Comparison of ENCODE assay signal across 8 cellular contexts in genomic region chr7:157302314-157302711, GRCh38. TPM values are rescaled to one million over a fixed set of nuclear protein-coding genes. Genes with fewer than 3 reads are reported as not detected.
DNase-seq lines count a peak whose midpoint lies in the region; ATAC-seq and TF ChIP-seq lines count a peak whose summit lies in the region.

No MANE protein-coding gene starts in this region.

- no peak overlapping the region for H3K18ac ChIP-seq in trophoblast cell (ENCODE audit: low read length)

- no peak overlapping the region for H3K14ac ChIP-seq in trophoblast cell (ENCODE audit: low read length)

- intact Hi-C loops in activated CD4-positive, alpha-beta T cell treated with anti-CD3 and anti-CD28 coated beads, Interleukin-2, amount 10 ng/mL, durations not matched to agents 24 days and 14 days (cut with micrococcal nuclease), result loop anchor here (1.0 to 10.0 kb wide), 2 partner anchors 35 to 192 kb away; partner anchors contain the start of gene DNAJB6
- intact Hi-C loops in dorsolateral prefrontal cortex (cut with DNase I), result no loop called here

- H3K9me3 ChIP-seq in trophoblast cell (ENCODE audit: insufficient read depth, low read depth, low read length), result peaks cover 10% of the 10 kb centered on the region

- no peak overlapping the region for H3K4me2 ChIP-seq in trophoblast cell (ENCODE audit: low read length)

- H3K36me3 Mint-ChIP-seq in activated CD4-positive, alpha-beta T cell treated with anti-CD3 and anti-CD28 coated beads, Interleukin-2, amount 10 ng/mL, durations not matched to agents 24 days and 14 days (ENCODE audit: low read depth), result no peaks in the 10 kb centered on the region

- H4K12ac ChIP-seq in trophoblast cell (ENCODE audit: low read depth, low read length), result no peak overlapping the region

- H3K79me1 ChIP-seq in trophoblast cell (ENCODE audit: low read length), result no peaks in the 10 kb centered on the region

- peak overlapping the region; percentile 92 for H3K27ac Mint-ChIP-seq in activated CD4-positive, alpha-beta T cell treated with anti-CD3 and anti-CD28 coated beads, Interleukin-2, amount 10 ng/mL, durations not matched to agents 24 days and 14 days

- no peak overlapping the region for H3K4ac ChIP-seq in trophoblast cell (ENCODE audit: low read depth, low read length)

- no peak overlapping the region for H3K4me3 ChIP-seq in dorsolateral prefrontal cortex
- no peak overlapping the region for H3K4me3 ChIP-seq in trophoblast cell (ENCODE audit: low read depth, low read length)

- no peak overlapping the region for H3K9ac ChIP-seq in trophoblast cell (ENCODE audit: low read length)

- H3K4me3 Mint-ChIP-seq in activated CD4-positive, alpha-beta T cell treated with anti-CD3 and anti-CD28 coated beads, Interleukin-2, amount 10 ng/mL, durations not matched to agents 24 days and 14 days, result peak overlapping the region; percentile 71

- H3K4me1 ChIP-seq in trophoblast cell (ENCODE audit: control insufficient read depth in 1 of 2, insufficient read depth in 2 of 2, low read length in 2 of 2), result no peaks in the 10 kb centered on the region

- no CpG with 5 or more reads among the region's 11 CpGs for WGBS in trophoblast cell (ENCODE audit: extremely low coverage, insufficient coverage, insufficient read length)

- H3K27me3 Mint-ChIP-seq in activated CD4-positive, alpha-beta T cell treated with anti-CD3 and anti-CD28 coated beads, Interleukin-2, amount 10 ng/mL, durations not matched to agents 24 days and 14 days, result no peaks in the 10 kb centered on the region

- H2BK12ac ChIP-seq in trophoblast cell (ENCODE audit: low read length), result no peak overlapping the region

- H3K27me3 ChIP-seq in dorsolateral prefrontal cortex (no peaks in the 10 kb centered on the region), trophoblast cell (ENCODE audit: insufficient read depth, low read length) (no peaks in the 10 kb centered on the region)

- H3K36me3 ChIP-seq in trophoblast cell (ENCODE audit: control insufficient read depth in 1 of 2, insufficient read depth in 2 of 2, low read length in 2 of 2), result no peaks in the 10 kb centered on the region

- H3K23ac ChIP-seq in trophoblast cell (ENCODE audit: low read length), result no peak overlapping the region

- ATAC-seq in GM18505 (IDR thresholded peaks at IDR 0.05; ENCODE audit: unreplicated experiment) (peak; percentile 88), HG02571 (IDR thresholded peaks at IDR 0.05; ENCODE audit: unreplicated experiment) (peak; percentile 92)

- TF ChIP-seq POLR2A in GM18505 (IDR thresholded peaks at IDR 0.05; ENCODE audit: borderline replicate concordance, extremely low read depth, insufficient read depth, insufficient read length), result peak; percentile 38

- peaks cover 43% of the 10 kb centered on the region for H3K4me1 Mint-ChIP-seq in activated CD4-positive, alpha-beta T cell treated with anti-CD3 and anti-CD28 coated beads, Interleukin-2, amount 10 ng/mL, durations not matched to agents 24 days and 14 days

- no peaks in the 10 kb centered on the region for H3K9me3 Mint-ChIP-seq in activated CD4-positive, alpha-beta T cell treated with anti-CD3 and anti-CD28 coated beads, Interleukin-2, amount 10 ng/mL, durations not matched to agents 24 days and 14 days

- H2BK120ac ChIP-seq in trophoblast cell (ENCODE audit: insufficient read depth, low read length, poor library complexity), result no peak overlapping the region

- H3K27ac ChIP-seq in dorsolateral prefrontal cortex (peak overlapping the region in 18 of 59 donors; percentile 12 to 70 (median 35)), trophoblast cell (ENCODE audit: low read depth, low read length) (no peak overlapping the region)

- H2AFZ ChIP-seq in trophoblast cell (ENCODE audit: insufficient read depth, low read length, poor library complexity), result no peak overlapping the region

- DNase-seq in NCI-H1092 treated with DMSO at 0.1 percent for 48 hours (lab: John Stamatoyannopoulos, UW) (peak; percentile 50), dorsolateral prefrontal cortex (peak in 7 of 10 donors; percentile 35 to 60 (median 52)), trophoblast cell (peak; percentile 80 to 95), NCI-H1694 (lab: John Stamatoyannopoulos, UW) (no peak), NCI-H2171 (lab: John Stamatoyannopoulos, UW) (no peak)
- DNase-seq in activated CD4-positive, alpha-beta T cell treated with anti-CD3 and anti-CD28 coated beads, Interleukin-2, amount 10 ng/mL, durations not matched to agents 24 days and 14 days, result peak; percentile 93

- no peaks in the 10 kb centered on the region for H3K79me2 ChIP-seq in trophoblast cell (ENCODE audit: control insufficient read depth, insufficient read depth, low read length, poor library complexity)

- no peak overlapping the region for H4K8ac ChIP-seq in trophoblast cell (ENCODE audit: low read depth, low read length)

- no peak overlapping the region for H4K91ac ChIP-seq in trophoblast cell (ENCODE audit: low read depth, low read length)

- no peak for TF ChIP-seq CTCF in dorsolateral prefrontal cortex (IDR thresholded peaks at IDR 0.05 in 54 of 56, conservative IDR thresholded peaks at IDR 0.05 in 2 of 56; ENCODE audit: low read depth in 1 of 56, partially characterized antibody in 56 of 56)

- no peak overlapping the region for H2BK5ac ChIP-seq in trophoblast cell (ENCODE audit: low read depth, low read length, poor library complexity)

- H2AK5ac ChIP-seq in trophoblast cell (ENCODE audit: low read length), result no peak overlapping the region

RNA-seq across cellular contexts. Expression of gene DNAJB6, which starts 34.5 kb away (rescaled TPM):
- 125 and 128 TPM in 2 replicates for total RNA-seq in activated CD4-positive, alpha-beta T cell treated with anti-CD3 and anti-CD28 coated beads, Interleukin-2, amount 10 ng/mL, durations not matched to agents 24 days and 14 days
- 100 to 1,000 TPM; 103 to 250 (median 160) TPM for total RNA-seq in dorsolateral prefrontal cortex
- polyA plus RNA-seq in trophoblast cell (2013), result 169 and 171 TPM in 2 replicates

Comparison
In these comparisons a context has a peak if more than half of its experiments do, and no peak if none do; other contexts are left out.
1. DNase-seq: peak in NCI-H1092 treated with DMSO at 0.1 percent for 48 hours (single experiment), activated CD4-positive, alpha-beta T cell treated with anti-CD3 and anti-CD28 coated beads, Interleukin-2, amount 10 ng/mL, durations not matched to agents 24 days and 14 days (single experiment), dorsolateral prefrontal cortex (7 of 10) and trophoblast cell (2 of 2); none in NCI-H1694 (single experiment) and NCI-H2171 (single experiment).